ENCODE assay signal across 17 cellular contexts in the genomic region with DNA sequence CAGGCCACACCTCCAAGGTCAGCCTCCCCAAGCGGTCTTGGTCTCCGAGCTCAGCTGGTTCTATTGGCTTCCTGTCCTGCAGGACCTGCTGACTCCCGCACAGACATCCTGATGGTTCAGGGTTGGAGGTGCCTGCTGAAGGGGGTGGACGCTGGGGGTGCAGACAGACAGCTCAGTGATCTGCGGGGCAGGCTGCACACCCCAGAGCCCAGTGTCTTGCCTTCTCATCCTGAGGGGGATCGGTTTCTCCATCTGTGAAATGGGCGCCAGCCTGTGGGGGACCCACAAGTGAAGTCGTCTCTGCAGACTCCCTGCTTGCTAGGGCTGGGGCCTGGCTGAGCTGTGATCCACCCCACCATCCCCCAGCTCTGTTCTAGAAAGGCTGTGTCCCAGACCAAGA. TPM values are rescaled to one million over a fixed set of nuclear protein-coding genes. Genes with fewer than 3 reads are reported as not detected.
DNase-seq lines count a peak whose midpoint lies in the region; ATAC-seq lines count a peak whose summit lies in the region.
"Had no signal": no experiment of that assay in that cellular context is flagged by ENCODE, and none has a peak within 500 bp of the region (broad histone marks: within the 10 kb centered on the region; RNA-seq: fewer than 3 reads in every experiment).

No MANE protein-coding gene starts in this region.

- no peak overlapping the region for H3K4me3 Mint-ChIP-seq in activated CD4-positive, alpha-beta memory T cell treated with anti-CD3 and anti-CD28 coated beads for 36 hours
- H3K4me3 Mint-ChIP-seq: CD4-positive, alpha-beta memory T cell had no signal

- no peaks in the 10 kb centered on the region for H3K27me3 Mint-ChIP-seq in activated CD4-positive, alpha-beta memory T cell treated with anti-CD3 and anti-CD28 coated beads for 36 hours
- H3K27me3 Mint-ChIP-seq: CD4-positive, alpha-beta memory T cell had no signal

- no peaks in the 10 kb centered on the region for H3K4me1 Mint-ChIP-seq in activated CD4-positive, alpha-beta memory T cell treated with anti-CD3 and anti-CD28 coated beads for 36 hours (ENCODE audit: low read depth)
- H3K4me1 Mint-ChIP-seq: CD4-positive, alpha-beta memory T cell had no signal

- H3K27me3 ChIP-seq in layer of hippocampus (ENCODE audit: control insufficient read depth, insufficient read depth, low read length) = no peaks in the 10 kb centered on the region

- H3K9me3 Mint-ChIP-seq in activated CD4-positive, alpha-beta memory T cell treated with anti-CD3 and anti-CD28 coated beads for 36 hours = no peaks in the 10 kb centered on the region
- H3K9me3 Mint-ChIP-seq: CD4-positive, alpha-beta memory T cell had no signal

- ATAC-seq in GM18873 (IDR thresholded peaks at IDR 0.05; ENCODE audit: low FRiP score, unreplicated experiment) (no peak), HG03097 (IDR thresholded peaks at IDR 0.05; ENCODE audit: low FRiP score, unreplicated experiment) (no peak)

- H3K27ac ChIP-seq in angular gyrus (ENCODE audit: low read depth, low read length) (peak overlapping the region; percentile 93), caudate nucleus (ENCODE audit: low read depth, low read length) (peak overlapping the region; percentile 90), layer of hippocampus (ENCODE audit: low read depth, low read length) (peak overlapping the region; percentile 87), temporal lobe (ENCODE audit: low read depth, low read length) (peak overlapping the region; percentile 91)
- H3K27ac ChIP-seq: GM23248 had no signal

- CTCF ChIA-PET in activated CD4-positive, alpha-beta memory T cell treated with anti-CD3 and anti-CD28 coated beads for 36 hours (lab: Charles Lee) = no interaction called here

- POLR2A ChIA-PET in activated CD4-positive, alpha-beta memory T cell treated with anti-CD3 and anti-CD28 coated beads for 36 hours (lab: Charles Lee) = no interaction called here

- DNase-seq in caudate nucleus (lab: John Stamatoyannopoulos, UW) (no peak), GM19238 (ENCODE audit: insufficient read length, low spot score) (no peak)
- no peak for DNase-seq in activated CD4-positive, alpha-beta memory T cell treated with anti-CD3 and anti-CD28 coated beads for 36 hours
- DNase-seq: C1 segment of cervical spinal cord; CD4-positive, alpha-beta memory T cell; COR-L47; DMS153; DND-41; GM23248; H7; HCEC 1CT had no signal

- no peak overlapping the region for H3K27ac Mint-ChIP-seq in activated CD4-positive, alpha-beta memory T cell treated with anti-CD3 and anti-CD28 coated beads for 36 hours

- intact Hi-C loops in activated CD4-positive, alpha-beta memory T cell treated with anti-CD3 and anti-CD28 coated beads for 36 hours (cut with micrococcal nuclease) = no loop called here

- no peaks in the 10 kb centered on the region for H3K36me3 Mint-ChIP-seq in activated CD4-positive, alpha-beta memory T cell treated with anti-CD3 and anti-CD28 coated beads for 36 hours
- H3K36me3 Mint-ChIP-seq: CD4-positive, alpha-beta memory T cell had no signal

RNA-seq across cellular contexts. Expression of a gene that starts 13.8 kb away (rescaled TPM):
- 7.6 TPM for total RNA-seq in temporal lobe
- total RNA-seq in activated CD4-positive, alpha-beta memory T cell treated with anti-CD3 and anti-CD28 coated beads for 36 hours = under 1 TPM; 0.36 to 0.50 TPM
- total RNA-seq: A172; CD4-positive, alpha-beta memory T cell had no signal
